Comparison of ENCODE assay signal across 8 cellular contexts in genomic region chr20:25864986-25865714, GRCh38.
A peak's percentile ranks its signal among the peaks of the same experiment; 100 is the strongest.
DNase-seq lines count a peak whose midpoint lies in the region; ATAC-seq and TF ChIP-seq lines count a peak whose summit lies in the region.

No MANE protein-coding gene starts in this region.

- H3K27me3 Mint-ChIP-seq in IgD-negative memory B cell (peaks cover 54% of the 10 kb centered on the region), natural killer cell (ENCODE audit: low read depth in 2 of 2) (peaks cover 67 to 68% of the 10 kb centered on the region in 2 donors)

- peaks cover 18 to 33% (median 21%) of the 10 kb centered on the region in 3 donors for H3K4me1 Mint-ChIP-seq in IgD-negative memory B cell
- H3K4me1 Mint-ChIP-seq in natural killer cell = peaks cover 53 to 79% of the 10 kb centered on the region in 2 donors

- H3K4me3 Mint-ChIP-seq in IgD-negative memory B cell = peak overlapping the region; percentile 64 to 88 (median 78)
- H3K4me3 Mint-ChIP-seq in natural killer cell = peak overlapping the region; percentile 67

- DNase-seq in AG09309 (ENCODE audit: low read depth) = no peak
- DNase-seq in coronary artery (ENCODE audit: low spot score) = no peak
- DNase-seq in natural killer cell = no peak
- no peak for DNase-seq in EL
- DNase-seq in NK-92 (lab: John Stamatoyannopoulos, UW; ENCODE audit: unreplicated experiment) = no peak
- no peak for DNase-seq in NCI-H82 treated with DMSO at 0.1 percent for 48 hours (lab: John Stamatoyannopoulos, UW; ENCODE audit: unreplicated experiment)
- DNase-seq in ACHN = no peak

- H3K9me3 Mint-ChIP-seq in IgD-negative memory B cell (no peaks in the 10 kb centered on the region), natural killer cell (no peaks in the 10 kb centered on the region)

- TF ChIP-seq CTCF in AG09309 (IDR thresholded peaks at IDR 0.05; ENCODE audit: control insufficient read depth, insufficient read depth, low read depth, low read length, missing control alignments) (no peak), coronary artery (IDR thresholded peaks at IDR 0.05) (no peak), natural killer cell (IDR thresholded peaks at IDR 0.05) (no peak)

- H3K4me3 ChIP-seq in AG09309 (ENCODE audit: control insufficient read depth, low read depth, low read length) (peak overlapping the region; percentile 47), coronary artery (peak overlapping the region; percentile 63)

- in situ Hi-C loops in ACHN (cut with HindIII; ENCODE audit: low pct_ligation_motif_present, low pct_unique_long_range_greater_than_20kb, low sequenced_read_pairs) = no loop called here

- ATAC-seq in natural killer cell = no peak

- peak overlapping the region; percentile 67 to 84 (median 82) for H3K27ac Mint-ChIP-seq in IgD-negative memory B cell
- peak overlapping the region; percentile 2 to 12 for H3K27ac Mint-ChIP-seq in natural killer cell

- intact Hi-C loops in natural killer cell (cut with micrococcal nuclease) = no loop called here

- H3K36me3 Mint-ChIP-seq in IgD-negative memory B cell = peaks cover 2% of the 10 kb centered on the region
- no peaks in the 10 kb centered on the region for H3K36me3 Mint-ChIP-seq in natural killer cell

- peak overlapping the region in 1 of 2 donors; percentile 33 for H3K27ac ChIP-seq in coronary artery
